In the genomic region with DNA sequence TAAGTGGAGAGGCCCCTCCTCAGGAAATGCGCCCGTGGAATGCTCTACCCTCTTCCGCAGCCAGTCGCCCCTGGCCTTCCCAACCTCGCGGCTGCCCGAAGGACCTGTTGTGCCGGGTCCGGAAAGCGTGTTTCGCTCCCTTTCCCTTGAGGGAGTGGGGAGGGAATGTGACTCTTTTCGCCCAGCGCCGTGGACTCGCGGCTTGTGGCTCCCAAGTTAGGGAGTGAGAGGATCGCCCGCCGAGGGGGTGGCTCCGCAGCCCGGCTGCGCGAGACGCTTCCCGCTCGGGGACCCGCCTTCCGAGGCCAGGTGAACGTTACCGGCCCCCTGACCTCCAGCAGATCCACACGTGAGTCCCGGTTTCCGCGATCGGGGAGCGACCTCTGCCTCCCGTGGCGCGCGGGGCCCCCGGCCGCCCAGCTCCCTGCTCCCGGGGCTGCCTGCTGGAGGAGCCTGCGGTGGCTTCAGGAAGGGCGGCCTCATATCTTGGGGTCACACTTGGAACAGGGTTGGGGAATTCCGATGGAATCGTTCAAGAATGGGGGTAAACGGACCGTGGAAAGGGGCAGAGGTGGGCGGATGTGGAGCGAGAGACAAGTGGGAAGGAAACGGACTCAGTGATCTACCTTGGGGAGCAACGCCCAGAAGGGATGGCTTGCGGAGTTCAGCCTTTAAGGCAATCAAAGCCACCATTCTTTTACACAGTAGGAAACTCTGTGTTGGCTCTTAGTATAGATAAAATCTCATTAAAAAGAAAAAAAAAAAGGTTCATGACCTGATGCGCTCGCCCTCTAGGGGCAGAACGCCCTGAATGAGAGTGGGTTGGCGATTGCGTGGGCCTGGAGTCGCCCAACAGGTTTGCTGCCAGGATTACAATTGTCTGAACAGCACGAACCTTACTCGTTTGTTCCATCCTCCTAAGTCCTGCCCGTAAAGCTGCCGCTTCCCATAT, we compare ENCODE assay signal across 8 cellular contexts. TPM values are rescaled to one million over a fixed set of nuclear protein-coding genes. Genes with fewer than 3 reads are reported as not detected.
DNase-seq lines count a peak whose midpoint lies in the region; TF ChIP-seq lines count a peak whose summit lies in the region.

No MANE protein-coding gene starts in this region.

- peak overlapping the region; percentile 10 for H4K8ac ChIP-seq in mesenchymal stem cell (ENCODE audit: low read length)

- H3K14ac ChIP-seq in mesenchymal stem cell (ENCODE audit: low read length in 2 of 2) = peak overlapping the region in 1 of 2 experiments; percentile 44

- intact Hi-C loops in testis (cut with DNase I; ENCODE audit: low total_unique reads) = no loop called here

- no peak overlapping the region for H2BK120ac ChIP-seq in mesenchymal stem cell (ENCODE audit: low read depth, low read length)

- no peak for TF ChIP-seq POLR2A in testis (IDR thresholded peaks at IDR 0.05)

- no peaks in the 10 kb centered on the region for H4K20me1 ChIP-seq in BLaER1 treated with 17β-estradiol and CSF1 and Interleukin-3, amounts not matched to agents 10 nM and 100 nM

- peak overlapping the region in 1 of 2 experiments; percentile 75 for H3K18ac ChIP-seq in mesenchymal stem cell (ENCODE audit: low read depth in 1 of 2, low read length in 2 of 2)

- H3K9me3 ChIP-seq in BLaER1 treated with 17β-estradiol and CSF1 and Interleukin-3, amounts not matched to agents 10 nM and 100 nM (replicated peaks in 1 of 11) = peaks cover 16 to 24% (median 19%) of the 10 kb centered on the region in 11 experiments
- H3K9me3 ChIP-seq in HAP-1 = no peaks in the 10 kb centered on the region
- no peaks in the 10 kb centered on the region for H3K9me3 ChIP-seq in duodenal mucosa (ENCODE audit: control insufficient read depth in 1 of 2, low read length in 2 of 2)
- no peaks in the 10 kb centered on the region for H3K9me3 ChIP-seq in mesenchymal stem cell (ENCODE audit: control insufficient read depth, low read length)
- no peaks in the 10 kb centered on the region for H3K9me3 ChIP-seq in testis
- no peaks in the 10 kb centered on the region for H3K9me3 ChIP-seq in WERI-Rb-1 (ENCODE audit: severe bottlenecking)

- no peak overlapping the region for H3K9ac ChIP-seq in BLaER1 treated with 17β-estradiol and CSF1 and Interleukin-3, amounts not matched to agents 10 nM and 100 nM
- H3K9ac ChIP-seq in duodenal mucosa (ENCODE audit: low read depth in 1 of 2, low read length in 2 of 2) = peak overlapping the region; percentile 69 to 77
- peak overlapping the region; percentile 72 for H3K9ac ChIP-seq in mesenchymal stem cell (ENCODE audit: low read length)

- no peak overlapping the region for H4K91ac ChIP-seq in mesenchymal stem cell (ENCODE audit: low read length)

- peak overlapping the region in 6 of 10 experiments; percentile 25 to 46 (median 36); a peak in 7 of 20 replicates for H3K4me3 ChIP-seq in BLaER1 treated with 17β-estradiol and CSF1 and Interleukin-3, amounts not matched to agents 10 nM and 100 nM
- H3K4me3 ChIP-seq in HAP-1 (peak overlapping the region; percentile 60), duodenal mucosa (ENCODE audit: low read depth in 1 of 2, low read length in 2 of 2) (peak overlapping the region; percentile 80 to 87), mesenchymal stem cell (ENCODE audit: insufficient read depth in 1 of 2, low read depth in 1 of 2, low read length in 2 of 2) (peak overlapping the region; percentile 73 to 85), testis (peak overlapping the region; percentile 61 to 70), WERI-Rb-1 (ENCODE audit: low read depth, low read length) (no peak overlapping the region)

- H3K36me3 ChIP-seq in BLaER1 treated with 17β-estradiol and CSF1 and Interleukin-3, amounts not matched to agents 10 nM and 100 nM = no peaks in the 10 kb centered on the region
- H3K36me3 ChIP-seq in HAP-1 (replicated peaks) (no peaks in the 10 kb centered on the region), duodenal mucosa (ENCODE audit: control insufficient read depth in 1 of 2, insufficient read depth in 2 of 2, low read length in 2 of 2) (no peaks in the 10 kb centered on the region), mesenchymal stem cell (ENCODE audit: control insufficient read depth in 1 of 2, insufficient read depth in 2 of 2, low read depth in 1 of 2, low read length in 2 of 2) (no peaks in the 10 kb centered on the region), testis (ENCODE audit: low read depth, missing control alignments) (no peaks in the 10 kb centered on the region), WERI-Rb-1 (no peaks in the 10 kb centered on the region)

- peak in 2 of 3 experiments; percentile 17 to 36 for TF ChIP-seq CTCF in testis (IDR thresholded peaks at IDR 0.05)
- no peak for TF ChIP-seq CTCF in WERI-Rb-1 (IDR thresholded peaks at IDR 0.05; ENCODE audit: low read depth, low read length)

- peak overlapping the region in 1 of 2 experiments; percentile 71 for H2BK12ac ChIP-seq in mesenchymal stem cell (ENCODE audit: low read length in 2 of 2)

- H2BK15ac ChIP-seq in mesenchymal stem cell (ENCODE audit: low read depth, poor library complexity, severe bottlenecking) = peak overlapping the region; percentile 70

- H3K4me1 ChIP-seq in BLaER1 treated with 17β-estradiol and CSF1 and Interleukin-3, amounts not matched to agents 10 nM and 100 nM = peaks cover 0 to 25% (median 3%) of the 10 kb centered on the region in 10 experiments; a peak in 10 of 20 replicates
- H3K4me1 ChIP-seq in HAP-1 = peaks cover 7% of the 10 kb centered on the region; the same call in 1 of the 2 replicates
- peaks cover 0 to 3% of the 10 kb centered on the region in 2 donors for H3K4me1 ChIP-seq in duodenal mucosa (ENCODE audit: control insufficient read depth in 1 of 2, insufficient read depth in 2 of 2, low read length in 2 of 2)
- peaks cover 2% of the 10 kb centered on the region for H3K4me1 ChIP-seq in mesenchymal stem cell (ENCODE audit: control insufficient read depth, insufficient read depth, low read depth, low read length)
- peaks cover 5% of the 10 kb centered on the region for H3K4me1 ChIP-seq in testis

- peak; percentile 8 to 47 for DNase-seq in HAP-1 (ENCODE audit: low spot score in 2 of 2)
- peak; percentile 60 for DNase-seq in SW480 (ENCODE audit: low spot score)
- DNase-seq in mesenchymal stem cell = peak; percentile 32
- peak; percentile 51 for DNase-seq in testis
- DNase-seq in cerebellar nuclear complex (lab: John Stamatoyannopoulos, UW) = no peak
- DNase-seq in WERI-Rb-1 = no peak

- H2BK5ac ChIP-seq in mesenchymal stem cell (ENCODE audit: low read depth, low read length, poor library complexity, severe bottlenecking) = no peak overlapping the region

- in situ Hi-C loops in HAP-1 (cut with MboI; ENCODE audit: low sequenced_read_pairs) = no loop called here

- H3K4me2 ChIP-seq in BLaER1 treated with 17β-estradiol and CSF1 and Interleukin-3, amounts not matched to agents 10 nM and 100 nM = peak overlapping the region in 10 of 11 experiments; percentile 43 to 77 (median 59); a peak in 15 of 22 replicates
- H3K4me2 ChIP-seq in mesenchymal stem cell (ENCODE audit: low read length, poor library complexity, severe bottlenecking) = peak overlapping the region; percentile 98

- H3K4ac ChIP-seq in mesenchymal stem cell (ENCODE audit: low read depth in 1 of 2, low read length in 2 of 2) = no peak overlapping the region

- H3K79me1 ChIP-seq in mesenchymal stem cell (replicated peaks; ENCODE audit: low read length, poor library complexity, severe bottlenecking) = peaks cover 21% of the 10 kb centered on the region

- H3K23ac ChIP-seq in mesenchymal stem cell (ENCODE audit: low read length in 2 of 2) = peak overlapping the region in 1 of 2 experiments; percentile 83

- H2AK5ac ChIP-seq in mesenchymal stem cell (ENCODE audit: low read length, severe bottlenecking) = no peak overlapping the region

- H3K27me3 ChIP-seq in BLaER1 treated with 17β-estradiol and CSF1 and Interleukin-3, amounts not matched to agents 10 nM and 100 nM = peaks cover 14 to 23% (median 18%) of the 10 kb centered on the region in 11 experiments
- peaks cover 19% of the 10 kb centered on the region for H3K27me3 ChIP-seq in HAP-1 (ENCODE audit: low read depth)
- H3K27me3 ChIP-seq in duodenal mucosa (ENCODE audit: control insufficient read depth in 1 of 2, insufficient read depth in 2 of 2, low read length in 2 of 2) = no peaks in the 10 kb centered on the region
- H3K27me3 ChIP-seq in mesenchymal stem cell (ENCODE audit: control insufficient read depth in 1 of 2, insufficient read depth in 1 of 2, low read length in 2 of 2) = peaks cover 0 to 3% of the 10 kb centered on the region in 2 experiments
- no peaks in the 10 kb centered on the region for H3K27me3 ChIP-seq in testis
- H3K27me3 ChIP-seq in WERI-Rb-1 (ENCODE audit: insufficient read depth, low read depth, severe bottlenecking) = no peaks in the 10 kb centered on the region

- 9% methylated on average over 56 of the region's 64 CpGs for WGBS in mesenchymal stem cell
- 18 to 31% methylated on average over 21 to 55 of the region's 64 CpGs for whole genome bisulfite sequencing in testis, 2 donors

- peak overlapping the region; percentile 80 for H2AFZ ChIP-seq in mesenchymal stem cell (ENCODE audit: low read depth, low read length)

- no peak overlapping the region for H3K27ac ChIP-seq in BLaER1 treated with 17β-estradiol and CSF1 and Interleukin-3, amounts not matched to agents 10 nM and 100 nM
- H3K27ac ChIP-seq in duodenal mucosa (ENCODE audit: low read depth, low read length) (peak overlapping the region; percentile 24), mesenchymal stem cell (ENCODE audit: low read length, poor library complexity, severe bottlenecking) (no peak overlapping the region), testis (peak overlapping the region; percentile 41 to 68), WERI-Rb-1 (no peak overlapping the region)

RNA-seq across cellular contexts. Expression of a gene that starts 0.9 kb away (rescaled TPM):
- polyA plus RNA-seq in mesenchymal stem cell (2013, experiment 1 of 2) = 6.5 TPM
- 5.5 TPM for polyA plus RNA-seq in mesenchymal stem cell (2013, experiment 2 of 2)
- total RNA-seq in testis = 10 to 100 TPM; 20.6 to 22.5 TPM
- 22.1 TPM for polyA plus RNA-seq in testis (ENCODE audit: insufficient read depth, low read depth, low replicate concordance)

Comparison
In these comparisons a context has a peak if more than half of its experiments do, and no peak if none do; other contexts are left out.
1. H3K27ac ChIP-seq: peak in duodenal mucosa (single experiment) and testis (2 of 2); none in BLaER1 treated with 17β-estradiol and CSF1 and Interleukin-3, amounts not matched to agents 10 nM and 100 nM (0 of 11), mesenchymal stem cell (single experiment) and WERI-Rb-1 (single experiment).
2. H3K9ac ChIP-seq: peak in duodenal mucosa (2 of 2) and mesenchymal stem cell (single experiment); none in BLaER1 treated with 17β-estradiol and CSF1 and Interleukin-3, amounts not matched to agents 10 nM and 100 nM (0 of 11).
3. DNase-seq: peak in HAP-1 (2 of 2), SW480 (single experiment), mesenchymal stem cell (single experiment) and testis (single experiment); none in cerebellar nuclear complex (0 of 2) and WERI-Rb-1 (single experiment).